35 cellular contexts compared by ENCODE assay signal in genomic region chr17:28519236-28519635, GRCh38. TPM values are rescaled to one million over a fixed set of nuclear protein-coding genes. Genes with fewer than 3 reads are reported as not detected.
"Had no signal": no experiment of that assay in that cellular context is flagged by ENCODE, and none has a peak within 500 bp of the region (broad histone marks: within the 10 kb centered on the region; RNA-seq: fewer than 3 reads in every experiment).

No MANE protein-coding gene starts in this region.

- H3K9me3 ChIP-seq: gastrocnemius medialis, neutrophil, pancreas, prostate gland had no signal

- H3K36me3 Mint-ChIP-seq: activated naive CD4-positive, alpha-beta T cell treated with anti-CD3 and anti-CD28 coated beads, Interleukin-2, amount 50 U/mL, for 72 hours; naive B cell; stimulated activated effector memory CD8-positive, alpha-beta T cell treated with anti-CD3 and anti-CD28 coated beads, Interleukin-12 subunit alpha, Interleukin-12 subunit beta, amount 100 ng/mL, for 72 hours had no signal

- DNase-seq: activated CD4-positive, alpha-beta T cell treated with anti-CD3 and anti-CD28 coated beads for 4 hours; activated CD4-positive, alpha-beta T cell treated with anti-CD3 and anti-CD28 coated beads, Interleukin-2, amount 50 U/mL, for 48 hours; activated naive CD4-positive, alpha-beta T cell; activated T-cell treated with anti-CD3 and anti-CD28 coated beads, Interleukin-2, amount 50 U/mL, for 48 hours; brain microvascular endothelial cell; dorsolateral prefrontal cortex; effector memory CD8-positive, alpha-beta T cell; erythroblast; gastrocnemius medialis; glutamatergic neuron; hippocampal formation; left cardiac atrium; left ventricle myocardium superior; naive B cell; nephron progenitor cell; retina; stimulated activated CD4-positive, alpha-beta T cell treated with anti-CD3 and anti-CD28 coated beads, Interleukin-4, amount 100 ng/mL, for 24 hours had no signal

- H3K27ac ChIP-seq: brain microvascular endothelial cell, coronary artery, dorsolateral prefrontal cortex, gastrocnemius medialis, neutrophil, pancreas, prostate gland, skin epidermis, VCaP had no signal

- H3K27me3 ChIP-seq: dorsolateral prefrontal cortex, pancreas had no signal

- H3K27ac Mint-ChIP-seq: activated naive CD4-positive, alpha-beta T cell treated with anti-CD3 and anti-CD28 coated beads, Interleukin-2, amount 50 U/mL, for 72 hours; effector memory CD8-positive, alpha-beta T cell; nephron progenitor cell; stimulated activated effector memory CD8-positive, alpha-beta T cell treated with anti-CD3 and anti-CD28 coated beads, Interleukin-12 subunit alpha, Interleukin-12 subunit beta, amount 100 ng/mL, for 72 hours; stimulated activated naive CD8-positive, alpha-beta T cell treated with anti-CD3 and anti-CD28 coated beads, Interleukin-15, Interleukin-2, amounts not matched to agents 100 ng/mL and 50 ng/mL, for 24 hours had no signal

- ATAC-seq: activated naive CD4-positive, alpha-beta T cell treated with anti-CD3 and anti-CD28 coated beads, Interleukin-2, amount 50 U/mL, for 72 hours; effector memory CD8-positive, alpha-beta T cell; gastrocnemius medialis; left cardiac atrium; left ventricle myocardium superior; pancreas; sciatic nerve; stimulated activated effector memory CD8-positive, alpha-beta T cell treated with anti-CD3 and anti-CD28 coated beads, Interleukin-12 subunit alpha, Interleukin-12 subunit beta, amount 100 ng/mL, for 72 hours had no signal

- H3K36me3 ChIP-seq: brain microvascular endothelial cell, gastrocnemius medialis, neutrophil, pancreas, prostate gland had no signal

- H3K4me1 Mint-ChIP-seq: stimulated activated effector memory CD8-positive, alpha-beta T cell treated with anti-CD3 and anti-CD28 coated beads, Interleukin-12 subunit alpha, Interleukin-12 subunit beta, amount 100 ng/mL, for 72 hours had no signal

- H3K27me3 Mint-ChIP-seq: stimulated activated naive CD8-positive, alpha-beta T cell treated with anti-CD3 and anti-CD28 coated beads, Interleukin-15, Interleukin-2, amounts not matched to agents 100 ng/mL and 50 ng/mL, for 24 hours had no signal

- H3K4me3 Mint-ChIP-seq: effector memory CD8-positive, alpha-beta T cell; naive B cell; nephron progenitor cell; stimulated activated effector memory CD8-positive, alpha-beta T cell treated with anti-CD3 and anti-CD28 coated beads, Interleukin-12 subunit alpha, Interleukin-12 subunit beta, amount 100 ng/mL, for 72 hours; stimulated activated naive CD8-positive, alpha-beta T cell treated with anti-CD3 and anti-CD28 coated beads, Interleukin-15, Interleukin-2, amounts not matched to agents 100 ng/mL and 50 ng/mL, for 24 hours had no signal

- H3K9me3 Mint-ChIP-seq: effector memory CD8-positive, alpha-beta T cell; naive B cell; stimulated activated effector memory CD8-positive, alpha-beta T cell treated with anti-CD3 and anti-CD28 coated beads, Interleukin-12 subunit alpha, Interleukin-12 subunit beta, amount 100 ng/mL, for 72 hours; stimulated activated naive CD8-positive, alpha-beta T cell treated with anti-CD3 and anti-CD28 coated beads, Interleukin-15, Interleukin-2, amounts not matched to agents 100 ng/mL and 50 ng/mL, for 24 hours had no signal

- H3K4me1 ChIP-seq: gastrocnemius medialis, pancreas, prostate gland had no signal

- H3K4me3 ChIP-seq: coronary artery, dorsolateral prefrontal cortex, gastrocnemius medialis, pancreas, prostate gland, skin epidermis had no signal

RNA-seq across cellular contexts. Expression of gene FOXN1, which starts 13.1 kb away (rescaled TPM):
- total RNA-seq: activated naive CD4-positive, alpha-beta T cell treated with anti-CD3 and anti-CD28 coated beads, Interleukin-2, amount 50 U/mL, for 72 hours; astrocyte; cardiac septum; cerebellum; dorsolateral prefrontal cortex; gastrocnemius medialis; left cardiac atrium; left ventricle myocardium superior; lung microvascular endothelial cell; mesenteric fat pad; sciatic nerve; subcutaneous adipose tissue; T-helper 1 cell treated with Interleukin-12 subunit alpha and Interleukin-12 subunit beta and Interleukin-4 antibody, amounts not matched to agents 30 ng/mL and 1 ng/mL, for 36 hours had no signal

RNA-seq across cellular contexts. Expression of gene SLC13A2, which starts 45.8 kb away (rescaled TPM):
- total RNA-seq: activated naive CD4-positive, alpha-beta T cell treated with anti-CD3 and anti-CD28 coated beads, Interleukin-2, amount 50 U/mL, for 72 hours; astrocyte; cardiac septum; cerebellum; left cardiac atrium; left ventricle myocardium superior; lung microvascular endothelial cell; sciatic nerve; subcutaneous adipose tissue; T-helper 1 cell treated with Interleukin-12 subunit alpha and Interleukin-12 subunit beta and Interleukin-4 antibody, amounts not matched to agents 30 ng/mL and 1 ng/mL, for 36 hours had no signal
- polyA plus RNA-seq: keratinocyte had no signal
